ENCODE assay signal across 19 cellular contexts in the genomic region with DNA sequence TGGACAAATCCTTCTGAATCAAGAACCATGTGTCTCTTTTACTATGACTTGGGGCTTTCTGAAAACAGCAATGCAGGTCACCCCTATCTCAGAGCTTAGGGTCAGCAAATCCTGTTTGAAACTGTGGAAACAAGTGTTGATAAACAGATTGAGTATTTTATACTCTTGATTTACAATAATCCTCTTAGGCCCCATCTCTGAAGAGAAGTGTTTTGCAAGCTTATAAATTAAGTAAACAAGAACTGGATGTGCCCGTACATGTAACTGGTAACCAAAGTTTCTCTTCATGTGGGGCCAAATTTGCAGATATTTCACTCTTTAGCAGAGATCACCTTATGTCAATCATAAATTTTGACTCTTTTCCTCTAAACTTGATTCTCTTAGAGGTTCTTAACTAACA.
DNase-seq lines count a peak whose midpoint lies in the region; ATAC-seq and TF ChIP-seq lines count a peak whose summit lies in the region.
"Had no signal": no experiment of that assay in that cellular context is flagged by ENCODE, and none has a peak within 500 bp of the region (broad histone marks: within the 10 kb centered on the region; RNA-seq: fewer than 3 reads in every experiment).

No MANE protein-coding gene starts in this region.

- H3K4me1 ChIP-seq in IMR-90 (ENCODE audit: control insufficient read depth, insufficient read depth, low read length) (no peaks in the 10 kb centered on the region), hepatocyte (ENCODE audit: insufficient read depth) (peaks cover 15% of the 10 kb centered on the region), gastrocnemius medialis (peaks cover 0 to 10% of the 10 kb centered on the region in 2 donors)
- H3K4me1 ChIP-seq: BE2C had no signal

- intact Hi-C loops in IMR-90 (cut with micrococcal nuclease): loop anchor here (2.0 kb wide), 1 partner anchor 31 kb away; no protein-coding TSS in a partner anchor
- intact Hi-C loops in gastrocnemius medialis (cut with DNase I; ENCODE audit: low total_unique reads): no loop called here

- H3K27ac ChIP-seq in IMR-90 (ENCODE audit: insufficient read depth, low read length) (peak overlapping the region; percentile 35; the same call in 1 of the 2 replicates), WERI-Rb-1 (peak overlapping the region; percentile 58), hepatocyte (peak overlapping the region; percentile 60), gastrocnemius medialis (peak overlapping the region in 3 of 4 donors; percentile 4 to 36 (median 13))
- H3K27ac ChIP-seq: KMS-11 had no signal

- CTCF ChIA-PET in IMR-90 (lab: Yijun Ruan, JAX): no interaction called here

- no peaks in the 10 kb centered on the region for H3K36me3 ChIP-seq in IMR-90 (ENCODE audit: control insufficient read depth, insufficient read depth, low read length)
- no peaks in the 10 kb centered on the region for H3K36me3 ChIP-seq in WERI-Rb-1
- H3K36me3 ChIP-seq in hepatocyte (replicated peaks; ENCODE audit: insufficient read depth, low read depth): no peaks in the 10 kb centered on the region
- H3K36me3 ChIP-seq in gastrocnemius medialis: no peaks in the 10 kb centered on the region
- H3K36me3 ChIP-seq: BE2C had no signal

- no peaks in the 10 kb centered on the region for H3K27me3 Mint-ChIP-seq in stimulated activated memory B cell treated with anti-CD40 and anti-IgM and Interleukin-4, amounts not matched to agents 10 μg/mL and 1 μg/mL and 100 μg/mL, for 72 hours
- H3K27me3 Mint-ChIP-seq: CD4-positive, alpha-beta memory T cell had no signal

- TF ChIP-seq POLR2A in IMR-90 (IDR thresholded peaks at IDR 0.05; ENCODE audit: low read depth, low read length): no peak
- TF ChIP-seq POLR2A in gastrocnemius medialis (IDR thresholded peaks at IDR 0.05): no peak

- no TSS peak for BruUV-seq in IMR-90 (replicated peaks; lab: Mats Ljungman, UMichigan)

- no peak overlapping the region for H2AFZ ChIP-seq in IMR-90 (replicated peaks; ENCODE audit: low read length, poor library complexity)
- no peak overlapping the region for H2AFZ ChIP-seq in hepatocyte

- peak overlapping the region; percentile 72; the same call in 1 of the 2 replicates for H4K5ac ChIP-seq in IMR-90 (ENCODE audit: low read depth, low read length)

- H4K20me1 ChIP-seq in IMR-90 (ENCODE audit: insufficient read depth, low read length): no peaks in the 10 kb centered on the region
- H4K20me1 ChIP-seq in hepatocyte (ENCODE audit: insufficient read depth, poor library complexity, severe bottlenecking): no peaks in the 10 kb centered on the region

- no peaks in the 10 kb centered on the region for H3K79me2 ChIP-seq in hepatocyte

- no peaks in the 10 kb centered on the region for H3K79me1 ChIP-seq in IMR-90 (ENCODE audit: low read depth in 1 of 2, low read length in 2 of 2)

- no peak overlapping the region for H2BK15ac ChIP-seq in IMR-90 (ENCODE audit: low read depth, low read length)

- no peaks in the 10 kb centered on the region for H3K4me1 Mint-ChIP-seq in stimulated activated memory B cell treated with anti-CD40 and anti-IgM and Interleukin-4, amounts not matched to agents 10 μg/mL and 1 μg/mL and 100 μg/mL, for 72 hours
- H3K4me1 Mint-ChIP-seq: CD4-positive, alpha-beta memory T cell had no signal

- peak overlapping the region; percentile 24 for H2BK5ac ChIP-seq in IMR-90 (ENCODE audit: low read depth, low read length, poor library complexity, severe bottlenecking)

- peaks cover 9% of the 10 kb centered on the region for H3K36me3 Mint-ChIP-seq in stimulated activated memory B cell treated with anti-CD40 and anti-IgM and Interleukin-4, amounts not matched to agents 10 μg/mL and 1 μg/mL and 100 μg/mL, for 72 hours
- H3K36me3 Mint-ChIP-seq: CD4-positive, alpha-beta memory T cell had no signal

- no peak for DNase-seq in IMR-90
- DNase-seq in WERI-Rb-1: no peak
- no peak for DNase-seq in hepatocyte (ENCODE audit: low spot score)
- DNase-seq in gastrocnemius medialis: no peak
- no peak for DNase-seq in epidermal melanocyte (ENCODE audit: insufficient read length, low spot score)
- DNase-seq in NCI-H446 (lab: John Stamatoyannopoulos, UW): no peak
- DNase-seq in superior temporal gyrus (ENCODE audit: extremely low spot score): no peak
- DNase-seq: BE2C; CD4-positive, alpha-beta memory T cell; DND-41; GF-D8; H7; MM.1S; NCI-H1105 treated with DMSO at 0.1 percent for 48 hours; NCI-H1930; NCI-H524 treated with DMSO at 0.1 percent for 48 hours; RPMI8226 had no signal

- no peak for ATAC-seq in IMR-90 (ENCODE audit: low read depth)
- peak; percentile 68 to 91 for ATAC-seq in gastrocnemius medialis
- ATAC-seq in stimulated activated memory B cell treated with anti-CD40 and anti-IgM and Interleukin-4, amounts not matched to agents 10 μg/mL and 1 μg/mL and 100 μg/mL, for 72 hours: no peak

- dilution Hi-C loops in IMR-90 (cut with HindIII; ENCODE audit: low sequenced_read_pairs, unreplicated experiment): no loop called here

- H3K4me2 ChIP-seq in IMR-90 (ENCODE audit: low read depth, low read length) (no peak overlapping the region), hepatocyte (no peak overlapping the region)
- H3K4me2 ChIP-seq: KMS-11 had no signal

- TF ChIP-seq CTCF in IMR-90 (conservative IDR thresholded peaks at IDR 0.05; ENCODE audit: low read depth, low read length) (no peak), WERI-Rb-1 (IDR thresholded peaks at IDR 0.05; ENCODE audit: low read depth, low read length) (no peak), hepatocyte (IDR thresholded peaks at IDR 0.05; ENCODE audit: poor library complexity) (no peak), gastrocnemius medialis (IDR thresholded peaks at IDR 0.05 in 4 of 5, conservative IDR thresholded peaks at IDR 0.05 in 1 of 5) (no peak)

- H4K8ac ChIP-seq in IMR-90 (ENCODE audit: low read depth in 2 of 2, low read length in 2 of 2): peak overlapping the region in 1 of 2 experiments; percentile 82; a peak in 2 of 4 replicates

- H3K9me3 Mint-ChIP-seq in stimulated activated memory B cell treated with anti-CD40 and anti-IgM and Interleukin-4, amounts not matched to agents 10 μg/mL and 1 μg/mL and 100 μg/mL, for 72 hours: peaks cover 3% of the 10 kb centered on the region
- H3K9me3 Mint-ChIP-seq: CD4-positive, alpha-beta memory T cell had no signal

- H2AK9ac ChIP-seq in IMR-90 (replicated peaks; ENCODE audit: low read depth, low read length, poor library complexity): no peak overlapping the region

- no peaks in the 10 kb centered on the region for H3K9me2 ChIP-seq in hepatocyte (replicated peaks; ENCODE audit: insufficient read depth)

- peak overlapping the region; percentile 91 for H3K18ac ChIP-seq in IMR-90 (ENCODE audit: low read depth, low read length)

- H3K23ac ChIP-seq in IMR-90 (ENCODE audit: low read depth, low read length): no peak overlapping the region

- peak overlapping the region; percentile 4; the same call in 1 of the 2 replicates for H3K56ac ChIP-seq in IMR-90 (ENCODE audit: extremely low read depth, insufficient read depth, low read length)

- no CpG with 5 or more reads among the region's 1 CpG for WGBS in IMR-90 (ENCODE audit: extremely low coverage in 2 of 2, insufficient read length in 1 of 2), 2 experiments
- WGBS in hepatocyte (ENCODE audit: low lambda C conversion rate, missing lambda C conversion rate): 52% methylated on average over 1 of the region's 1 CpG

- in situ Hi-C loops in IMR-90 (cut with MboI; ENCODE audit: low sequenced_read_pairs) (no loop called here), gastrocnemius medialis (cut with MboI; ENCODE audit: low sequenced_read_pairs in 4 of 4) (no loop called here)

- peak overlapping the region; percentile 37; the same call in 1 of the 2 replicates for H3K14ac ChIP-seq in IMR-90 (replicated peaks; ENCODE audit: low read depth, low read length)

- TF ChIP-seq RAD21 in IMR-90 (IDR thresholded peaks at IDR 0.05; ENCODE audit: low read length): no peak

- H3K27me3 ChIP-seq in IMR-90 (ENCODE audit: control insufficient read depth, insufficient read depth, low read length) (no peaks in the 10 kb centered on the region), WERI-Rb-1 (ENCODE audit: insufficient read depth, low read depth, severe bottlenecking) (no peaks in the 10 kb centered on the region), hepatocyte (no peaks in the 10 kb centered on the region), gastrocnemius medialis (no peaks in the 10 kb centered on the region)
- H3K27me3 ChIP-seq: BE2C had no signal

- H3K9me3 ChIP-seq in IMR-90 (ENCODE audit: control insufficient read depth, insufficient read depth, low read length) (no peaks in the 10 kb centered on the region), WERI-Rb-1 (ENCODE audit: severe bottlenecking) (no peaks in the 10 kb centered on the region), hepatocyte (ENCODE audit: low read depth) (no peaks in the 10 kb centered on the region), gastrocnemius medialis (no peaks in the 10 kb centered on the region)
- H3K9me3 ChIP-seq: BE2C had no signal

- no peak overlapping the region; the same call in 1 of the 2 replicates for H3K4ac ChIP-seq in IMR-90 (ENCODE audit: low read depth, low read length)

- H2BK120ac ChIP-seq in IMR-90 (ENCODE audit: low read depth, low read length): peak overlapping the region; percentile 65; the same call in 1 of the 2 replicates

- H3K4me3 ChIP-seq in IMR-90 (ENCODE audit: insufficient read depth, low read depth, low read length) (no peak overlapping the region), WERI-Rb-1 (ENCODE audit: low read depth, low read length) (no peak overlapping the region), hepatocyte (no peak overlapping the region), gastrocnemius medialis (no peak overlapping the region)

- H2BK20ac ChIP-seq in IMR-90 (ENCODE audit: low read depth, low read length): peak overlapping the region; percentile 75; the same call in 1 of the 2 replicates

- H3K9ac ChIP-seq in IMR-90 (ENCODE audit: low read depth, low read length): no peak overlapping the region
- H3K9ac ChIP-seq: KMS-11 had no signal

- H3K4me3 Mint-ChIP-seq in stimulated activated memory B cell treated with anti-CD40 and anti-IgM and Interleukin-4, amounts not matched to agents 10 μg/mL and 1 μg/mL and 100 μg/mL, for 72 hours: no peak overlapping the region
- H3K4me3 Mint-ChIP-seq: CD4-positive, alpha-beta memory T cell had no signal

- no peak overlapping the region for H3K27ac Mint-ChIP-seq in stimulated activated memory B cell treated with anti-CD40 and anti-IgM and Interleukin-4, amounts not matched to agents 10 μg/mL and 1 μg/mL and 100 μg/mL, for 72 hours
- H3K27ac Mint-ChIP-seq: CD4-positive, alpha-beta memory T cell had no signal

- no peak overlapping the region for H2AK5ac ChIP-seq in IMR-90 (ENCODE audit: low read depth, low read length)

- no peak overlapping the region for H4K91ac ChIP-seq in IMR-90 (ENCODE audit: insufficient read depth, low read depth, low read length)

- POLR2A ChIA-PET in IMR-90 (lab: Charles Lee; ENCODE audit: unreplicated experiment): no interaction called here

- no peaks in the 10 kb centered on the region for H3K9me1 ChIP-seq in IMR-90 (ENCODE audit: insufficient read depth, low read length)

TF ChIP-seq in IMR-90, 13 proteins besides CTCF, POLR2A, EP300 and RAD21 (continues in another document):
- TF ChIP-seq NFE2L2 (IDR thresholded peaks at IDR 0.05; ENCODE audit: low read depth, low read length): no peak

Comparison
In these comparisons a context has a peak if more than half of its experiments do, and no peak if none do; other contexts are left out.
1. ATAC-seq: peak in gastrocnemius medialis (2 of 2); none in IMR-90 (single experiment) and stimulated activated memory B cell treated with anti-CD40 and anti-IgM and Interleukin-4, amounts not matched to agents 10 μg/mL and 1 μg/mL and 100 μg/mL, for 72 hours (single experiment).
2. Peak in every context shown above with its lines, with median percentiles within 50 percentile points of each other: H3K27ac ChIP-seq.